ENCODE assay signal across 13 cellular contexts in the genomic region with DNA sequence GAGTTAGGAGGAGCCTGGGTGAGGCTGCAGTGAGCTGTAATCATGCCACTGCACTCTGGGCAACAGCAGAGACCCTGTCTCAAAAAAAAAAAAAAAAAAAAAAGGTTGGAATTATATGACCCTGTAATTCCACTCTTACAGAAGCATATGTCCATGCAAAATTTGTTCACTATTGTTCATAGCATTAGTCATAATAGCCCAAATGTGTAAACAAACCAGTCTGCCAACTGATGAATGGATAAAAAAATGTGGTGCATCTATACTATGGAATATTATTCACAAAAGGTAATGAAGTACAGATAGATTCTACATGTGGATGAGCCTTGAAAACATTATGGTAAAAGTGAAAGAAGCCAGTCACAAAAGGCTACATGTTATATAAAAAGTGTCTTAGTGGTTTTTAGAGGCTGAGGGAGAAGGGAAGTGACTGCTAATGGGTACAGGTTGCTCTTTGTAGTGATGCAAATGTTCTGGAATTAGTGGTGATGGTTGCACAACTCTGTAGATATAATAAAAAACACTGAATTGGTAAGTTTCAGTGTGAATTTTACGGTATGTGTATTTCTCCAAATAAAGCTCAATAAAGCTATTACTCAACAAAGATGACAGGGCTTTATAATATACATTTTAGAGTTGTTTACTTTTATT. TPM values are rescaled to one million over a fixed set of nuclear protein-coding genes. Genes with fewer than 3 reads are reported as not detected.
DNase-seq lines count a peak whose midpoint lies in the region; ATAC-seq and TF ChIP-seq lines count a peak whose summit lies in the region.
"Had no signal": no experiment of that assay in that cellular context is flagged by ENCODE, and none has a peak within 500 bp of the region (broad histone marks: within the 10 kb centered on the region; RNA-seq: fewer than 3 reads in every experiment).

No MANE protein-coding gene starts in this region.

- no peak for ATAC-seq in GM21367 (IDR thresholded peaks at IDR 0.05; ENCODE audit: unreplicated experiment)

- H3K9ac ChIP-seq in adipocyte (ENCODE audit: low read length) (no peak overlapping the region), neural progenitor cell (no peak overlapping the region)

- H3K9me3 ChIP-seq in adipocyte (ENCODE audit: control insufficient read depth, low read length) (no peaks in the 10 kb centered on the region), HAP-1 (no peaks in the 10 kb centered on the region; the same call in 1 of the 2 replicates), neural progenitor cell (ENCODE audit: low read depth) (no peaks in the 10 kb centered on the region)
- H3K9me3 ChIP-seq: esophagus muscularis mucosa, sigmoid colon, thoracic aorta had no signal

- H3K4me2 ChIP-seq in neural progenitor cell: no peak overlapping the region

- H3K4me3 ChIP-seq in adipocyte (ENCODE audit: low read length) (no peak overlapping the region), HAP-1 (no peak overlapping the region), neural progenitor cell (no peak overlapping the region)
- H3K4me3 ChIP-seq: esophagus muscularis mucosa, sigmoid colon, thoracic aorta had no signal

- H3K27ac Mint-ChIP-seq in neural progenitor cell: no peak overlapping the region

- in situ Hi-C loops in HAP-1 (cut with MboI; ENCODE audit: low sequenced_read_pairs): no loop called here

- peaks cover 13% of the 10 kb centered on the region for H4K20me1 ChIP-seq in neural progenitor cell (ENCODE audit: low read depth)

- H3K4me3 Mint-ChIP-seq in neural progenitor cell: no peak overlapping the region

- peaks cover under 1% of the 10 kb centered on the region for H3K79me2 ChIP-seq in neural progenitor cell (ENCODE audit: low read depth)

- H3K27me3 ChIP-seq in adipocyte (replicated peaks; ENCODE audit: control insufficient read depth, insufficient read depth, low read length) (no peaks in the 10 kb centered on the region), HAP-1 (ENCODE audit: low read depth) (no peaks in the 10 kb centered on the region), neural progenitor cell (no peaks in the 10 kb centered on the region)
- H3K27me3 ChIP-seq: esophagus muscularis mucosa, sigmoid colon had no signal

- H3K27ac ChIP-seq in neural progenitor cell: no peak overlapping the region
- H3K27ac ChIP-seq: sigmoid colon, thoracic aorta had no signal

- H3K36me3 ChIP-seq in adipocyte (ENCODE audit: control insufficient read depth, insufficient read depth, low read length, severe bottlenecking): peaks cover 59% of the 10 kb centered on the region
- H3K36me3 ChIP-seq in HAP-1 (replicated peaks): peaks cover 48% of the 10 kb centered on the region
- H3K36me3 ChIP-seq in neural progenitor cell: no peaks in the 10 kb centered on the region

- DNase-seq in DMS53 (lab: John Stamatoyannopoulos, UW) (peak; percentile 78), LHCN-M2 (ENCODE audit: low read depth) (peak; percentile 60), adipocyte (ENCODE audit: low read depth) (peak; percentile 33), iris pigment epithelial cell (ENCODE audit: low read depth) (peak; percentile 75), HAP-1 (ENCODE audit: low spot score in 2 of 2) (no peak), neural progenitor cell (ENCODE audit: low spot score) (no peak)
- DNase-seq: GOT3, NCI-H1436, NCI-H510A treated with DMSO at 0.1 percent for 48 hours, sigmoid colon had no signal

- H2AFZ ChIP-seq in neural progenitor cell (replicated peaks): no peak overlapping the region

- H3K4me1 Mint-ChIP-seq in neural progenitor cell: no peaks in the 10 kb centered on the region

- no peaks in the 10 kb centered on the region for H3K4me1 ChIP-seq in adipocyte (ENCODE audit: control insufficient read depth, insufficient read depth, low read length)
- H3K4me1 ChIP-seq in HAP-1: no peaks in the 10 kb centered on the region
- no peaks in the 10 kb centered on the region for H3K4me1 ChIP-seq in neural progenitor cell
- H3K4me1 ChIP-seq: esophagus muscularis mucosa, sigmoid colon had no signal

- H3K9me3 Mint-ChIP-seq in neural progenitor cell: peaks cover 3% of the 10 kb centered on the region

- no peaks in the 10 kb centered on the region for H3F3A ChIP-seq in neural progenitor cell (ENCODE audit: low read depth)

- peaks cover under 1% of the 10 kb centered on the region for H3K27me3 Mint-ChIP-seq in neural progenitor cell (ENCODE audit: insufficient read depth, low read depth)

- peaks cover 20% of the 10 kb centered on the region for H3K36me3 Mint-ChIP-seq in neural progenitor cell

- TF ChIP-seq CTCF in neural progenitor cell (IDR thresholded peaks at IDR 0.05): no peak

RNA-seq across cellular contexts. Expression of a gene that starts 9.4 kb away (rescaled TPM):
- total RNA-seq in LHCN-M2 (2014; rRNA removed) (28.3 and 29.1 TPM in 2 replicates), neural progenitor cell (ENCODE audit: low replicate concordance) (62.3 and 110 TPM in 2 replicates)
- 23.0 TPM for polyA plus RNA-seq in LHCN-M2 (2012)

RNA-seq across cellular contexts. Expression of a gene that starts 9.5 kb away (rescaled TPM):
- 49.3 and 56.1 TPM in 2 replicates for total RNA-seq in LHCN-M2 (2014; rRNA removed)
- polyA plus RNA-seq in LHCN-M2 (2012): 29.7 TPM
- total RNA-seq in neural progenitor cell (ENCODE audit: low replicate concordance): 54.4 and 74.6 TPM in 2 replicates

Comparison
In these comparisons a context has a peak if more than half of its experiments do, and no peak if none do; other contexts are left out.
1. DNase-seq: peak in DMS53 (single experiment), LHCN-M2 (single experiment), adipocyte (single experiment) and iris pigment epithelial cell (single experiment); none in HAP-1 (0 of 2) and neural progenitor cell (single experiment).